In the genomic region with DNA sequence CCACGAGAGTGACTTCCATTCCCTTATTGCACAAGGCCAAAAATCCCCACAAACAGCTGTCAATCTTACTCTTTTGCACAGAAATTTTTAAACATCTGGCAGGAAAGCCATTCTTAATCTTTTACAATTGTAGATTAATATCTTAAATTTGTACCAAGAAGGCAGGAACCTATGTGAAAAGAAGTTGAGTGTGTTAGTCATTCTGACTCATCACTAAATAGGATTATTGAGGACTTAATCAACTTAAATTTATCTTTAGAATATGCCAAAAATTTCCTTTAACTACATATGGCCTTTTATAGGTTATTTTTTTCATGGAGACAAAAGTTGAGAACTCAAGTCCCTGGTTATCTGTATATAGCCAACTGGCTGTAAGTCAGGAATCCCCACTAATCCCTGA, we compare ENCODE assay signal across 20 cellular contexts. TPM values are rescaled to one million over a fixed set of nuclear protein-coding genes. Genes with fewer than 3 reads are reported as not detected.
DNase-seq lines count a peak whose midpoint lies in the region; TF ChIP-seq lines count a peak whose summit lies in the region.
"Had no signal": no experiment of that assay in that cellular context is flagged by ENCODE, and none has a peak within 500 bp of the region (broad histone marks: within the 10 kb centered on the region; RNA-seq: fewer than 3 reads in every experiment).

No MANE protein-coding gene starts in this region.

- H3K4me3 ChIP-seq in GM23248 (no peak overlapping the region), epithelial cell of esophagus (ENCODE audit: low read length) (no peak overlapping the region), ascending aorta (no peak overlapping the region)
- H3K4me3 ChIP-seq: GM12878, HAP-1, heart right ventricle, stomach, vagina had no signal

- in situ Hi-C loops in GM23248 (cut with MboI): no loop called here

- H3K27ac ChIP-seq in GM23248: peak overlapping the region; percentile 36
- no peak overlapping the region for H3K27ac ChIP-seq in ascending aorta
- H3K27ac ChIP-seq: heart right ventricle, stomach, vagina had no signal

- no peak overlapping the region for H2AFZ ChIP-seq in GM23248

- no peaks in the 10 kb centered on the region for H4K20me1 ChIP-seq in GM23248 (ENCODE audit: insufficient read depth)

- intact Hi-C loops in ascending aorta (cut with DNase I): no loop called here

- H3K9me2 ChIP-seq in GM23248 (ENCODE audit: insufficient read depth): no peaks in the 10 kb centered on the region

- H3K79me2 ChIP-seq in GM23248 (ENCODE audit: insufficient read depth): no peaks in the 10 kb centered on the region

- H3K27me3 ChIP-seq in GM23248 (replicated peaks; ENCODE audit: insufficient read depth) (no peaks in the 10 kb centered on the region), ascending aorta (no peaks in the 10 kb centered on the region)
- H3K27me3 ChIP-seq: heart right ventricle, stomach, vagina had no signal

- H3K4me1 ChIP-seq in GM23248 (ENCODE audit: insufficient read depth) (peaks cover 57% of the 10 kb centered on the region), ascending aorta (no peaks in the 10 kb centered on the region)
- H3K4me1 ChIP-seq: stomach, vagina had no signal

- H3F3A ChIP-seq in GM23248 (ENCODE audit: insufficient read depth): peaks cover 55% of the 10 kb centered on the region

- no peaks in the 10 kb centered on the region for H3K36me3 ChIP-seq in GM23248 (ENCODE audit: low read depth)
- H3K36me3 ChIP-seq in ascending aorta: no peaks in the 10 kb centered on the region
- H3K36me3 ChIP-seq: HAP-1, heart right ventricle, stomach, vagina had no signal

- no peak overlapping the region for H3K9ac ChIP-seq in GM23248

- TF ChIP-seq CTCF in epithelial cell of esophagus (IDR thresholded peaks at IDR 0.05; ENCODE audit: insufficient read depth, low read depth, low read length, missing control alignments): no peak
- no peak for TF ChIP-seq CTCF in ascending aorta (IDR thresholded peaks at IDR 0.05)

- H3K4me2 ChIP-seq in GM23248 (ENCODE audit: unreplicated experiment): peak overlapping the region; percentile 42

- WGBS in GM23248 (ENCODE audit: low coverage in 1 of 2, low lambda C conversion rate in 2 of 2, missing lambda C conversion rate in 2 of 2), 2 experiments: 10 to 19% methylated on average over 1 of the region's 1 CpG

- peak; percentile 74 for DNase-seq in GM23248
- peak; percentile 24 for DNase-seq in RKO (ENCODE audit: low spot score)
- peak; percentile 56 for DNase-seq in epithelial cell of esophagus (ENCODE audit: low read depth)
- DNase-seq in pulmonary artery endothelial cell (ENCODE audit: low read depth, low spot score): peak; percentile 35
- DNase-seq in NCI-H748 (lab: John Stamatoyannopoulos, UW; ENCODE audit: unreplicated experiment): no peak
- DNase-seq in COR-L47 (lab: John Stamatoyannopoulos, UW): no peak
- no peak for DNase-seq in ascending aorta (ENCODE audit: low spot score in 2 of 2)
- DNase-seq in DMS 273 (lab: John Stamatoyannopoulos, UW; ENCODE audit: unreplicated experiment): no peak
- DNase-seq: activated CD8-positive, alpha-beta memory T cell treated with anti-CD3 and anti-CD28 coated beads, Interleukin-2, amount 10 ng/mL, durations not matched to agents 7 days and 5 days; heart right ventricle; left colon; NCI-H2029; NCI-H510A treated with DMSO at 0.1 percent for 48 hours; stimulated activated CD4-positive, alpha-beta T cell treated with anti-CD3 and anti-CD28 coated beads, Interleukin-12 subunit alpha, Interleukin-12 subunit beta, amount 100 ng/mL, for 4 hours; stomach; T-helper 1 cell had no signal

- H3K9me3 ChIP-seq in GM23248 (ENCODE audit: low read depth) (no peaks in the 10 kb centered on the region), ascending aorta (no peaks in the 10 kb centered on the region)
- H3K9me3 ChIP-seq: HAP-1, vagina had no signal

RNA-seq across cellular contexts. Expression of gene VEGFC, which starts 49.0 kb away (rescaled TPM):
- 41.6 and 56.3 TPM in 2 replicates for total RNA-seq in GM23248 (2014; rRNA removed; shearing (Covaris generic))
- polyA plus RNA-seq in GM23248 (2016; fragmentation: Nextera tagmentation; extraction: Ambion mirVana): 20.6 and 21.7 TPM in 2 replicates
- total RNA-seq in pulmonary artery endothelial cell (18.9 and 19.1 TPM in 2 replicates), ascending aorta (18.6 TPM)
- total RNA-seq: activated CD8-positive, alpha-beta memory T cell treated with anti-CD3 and anti-CD28 coated beads, Interleukin-2, amount 10 ng/mL, durations not matched to agents 7 days and 5 days; GM12878 had no signal
- polyA plus RNA-seq: CD14-positive monocyte had no signal

Comparison
In these comparisons a context has a peak if more than half of its experiments do, and no peak if none do; other contexts are left out.
1. DNase-seq: peak in GM23248 (single experiment), RKO (single experiment), epithelial cell of esophagus (single experiment) and pulmonary artery endothelial cell (single experiment); none in NCI-H748 (single experiment), COR-L47 (single experiment), ascending aorta (0 of 2) and DMS 273 (single experiment).